In the genomic region with DNA sequence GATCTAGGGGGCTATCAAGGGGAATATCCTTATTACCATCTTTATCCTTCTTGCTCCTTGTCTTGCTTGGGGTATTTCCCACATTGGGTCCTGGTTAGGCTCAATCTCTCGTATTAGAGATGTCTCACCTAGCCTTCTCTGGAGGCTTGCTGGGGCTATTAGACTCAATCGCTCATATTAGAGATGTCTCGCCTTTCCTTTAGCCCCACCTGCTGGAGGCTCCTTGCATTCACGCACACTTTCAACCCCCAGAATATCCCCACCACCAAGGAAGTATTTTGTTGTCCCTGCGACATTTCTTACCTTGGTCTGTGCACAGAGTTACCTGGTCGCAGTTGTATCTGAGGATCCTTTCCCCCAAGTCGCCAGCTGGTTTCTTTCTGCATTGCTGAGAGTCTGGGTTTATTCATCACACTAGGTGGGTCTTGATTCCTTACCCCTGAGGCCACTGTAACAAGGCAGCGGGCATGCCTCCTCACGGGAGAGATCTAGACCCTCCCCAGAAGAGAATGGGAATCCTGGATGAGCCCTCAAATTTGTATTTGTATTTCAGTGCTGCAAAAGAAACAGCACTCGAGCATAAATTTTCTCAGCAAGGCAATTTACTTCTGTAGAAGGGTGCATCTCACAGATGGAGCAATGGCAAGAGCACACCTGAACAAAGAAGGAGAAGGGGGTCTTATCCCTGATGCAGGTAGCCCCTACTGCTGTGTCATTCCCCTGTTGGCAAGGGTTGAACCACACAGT, we compare ENCODE assay signal across 9 cellular contexts. TPM values are rescaled to one million over a fixed set of nuclear protein-coding genes. Genes with fewer than 3 reads are reported as not detected.
DNase-seq lines count a peak whose midpoint lies in the region; ATAC-seq and TF ChIP-seq lines count a peak whose summit lies in the region.
"Had no signal": no experiment of that assay in that cellular context is flagged by ENCODE, and none has a peak within 500 bp of the region (broad histone marks: within the 10 kb centered on the region; RNA-seq: fewer than 3 reads in every experiment).

No MANE protein-coding gene starts in this region.

- CTCF ChIA-PET in activated CD4-positive, alpha-beta T cell treated with anti-CD3 and anti-CD28 coated beads for 36 hours (lab: Charles Lee) = no interaction called here

- TF ChIP-seq CTCF in brain microvascular endothelial cell (IDR thresholded peaks at IDR 0.05; ENCODE audit: low read depth, low read length, missing control alignments) (peak; percentile 75), ovary (IDR thresholded peaks at IDR 0.05) (no peak)

- no peaks in the 10 kb centered on the region for H3K9me3 ChIP-seq in ovary

- in situ Hi-C loops in brain microvascular endothelial cell (cut with HindIII; ENCODE audit: low pct_ligation_motif_present, low sequenced_read_pairs) = no loop called here

- intact Hi-C loops in activated CD4-positive, alpha-beta T cell treated with anti-CD3 and anti-CD28 coated beads for 36 hours (cut with DNase I, micrococcal nuclease) = loop anchor here in 1 of 2 experiments (10.0 kb wide), 1 partner anchor 707 kb away; a partner anchor contains a TSS
- intact Hi-C loops in activated T-helper 2 cell treated with anti-CD3 and anti-CD28 coated beads, Interferon-gamma antibody, Interleukin-2, Interleukin-4, amounts not matched to agents 10 μg/mL and 5 μg/mL and 100 μg/mL, durations not matched to agents 14 hours and 24 hours and 36 hours (cut with micrococcal nuclease) = loop anchor here (5.0 to 10.0 kb wide), 2 partner anchors 244 to 447 kb away; a partner anchor contains a TSS
- intact Hi-C loops in ovary (cut with DNase I) = no loop called here

- H3K4me1 Mint-ChIP-seq in activated CD4-positive, alpha-beta T cell treated with anti-CD3 and anti-CD28 coated beads for 36 hours = no peaks in the 10 kb centered on the region
- no peaks in the 10 kb centered on the region for H3K4me1 Mint-ChIP-seq in activated T-helper 2 cell treated with anti-CD3 and anti-CD28 coated beads, Interferon-gamma antibody, Interleukin-2, Interleukin-4, amounts not matched to agents 10 μg/mL and 5 μg/mL and 100 μg/mL, durations not matched to agents 14 hours and 24 hours and 36 hours (ENCODE audit: low read depth)

- DNase-seq in activated CD4-positive, alpha-beta T cell treated with anti-CD3 and anti-CD28 coated beads for 36 hours = peak; percentile 53
- no peak for DNase-seq in activated CD4-positive, alpha-beta T cell treated with anti-CD3 and anti-CD28 coated beads, Interleukin-2, amount 50 U/mL, for 4 hours
- DNase-seq in NCI-H526 (lab: John Stamatoyannopoulos, UW) = peak; percentile 76 to 97
- peak; percentile 25 for DNase-seq in brain microvascular endothelial cell
- peak; percentile 28 for DNase-seq in myocyte (ENCODE audit: low read depth)
- DNase-seq in activated T-helper 2 cell treated with anti-CD3 and anti-CD28 coated beads, Interferon-gamma antibody, Interleukin-2, Interleukin-4, amounts not matched to agents 10 μg/mL and 5 μg/mL and 100 μg/mL, durations not matched to agents 14 hours and 24 hours and 36 hours (ENCODE audit: low spot score) = no peak
- DNase-seq in NCI-H774 (lab: John Stamatoyannopoulos, UW) = no peak
- DNase-seq in ovary = no peak

- no peak for TF ChIP-seq POLR2A in ovary (IDR thresholded peaks at IDR 0.05)

- peaks cover 2% of the 10 kb centered on the region for H3K27me3 Mint-ChIP-seq in activated CD4-positive, alpha-beta T cell treated with anti-CD3 and anti-CD28 coated beads for 36 hours
- peaks cover 3% of the 10 kb centered on the region for H3K27me3 Mint-ChIP-seq in activated T-helper 2 cell treated with anti-CD3 and anti-CD28 coated beads, Interferon-gamma antibody, Interleukin-2, Interleukin-4, amounts not matched to agents 10 μg/mL and 5 μg/mL and 100 μg/mL, durations not matched to agents 14 hours and 24 hours and 36 hours (ENCODE audit: low read depth)

- H3K4me1 ChIP-seq in ovary (ENCODE audit: insufficient read depth) = no peaks in the 10 kb centered on the region

- POLR2A ChIA-PET in activated CD4-positive, alpha-beta T cell treated with anti-CD3 and anti-CD28 coated beads for 36 hours (lab: Charles Lee) = no interaction called here

- peaks cover 5% of the 10 kb centered on the region for H3K9me3 Mint-ChIP-seq in activated CD4-positive, alpha-beta T cell treated with anti-CD3 and anti-CD28 coated beads for 36 hours (ENCODE audit: low read depth)
- H3K9me3 Mint-ChIP-seq in activated T-helper 2 cell treated with anti-CD3 and anti-CD28 coated beads, Interferon-gamma antibody, Interleukin-2, Interleukin-4, amounts not matched to agents 10 μg/mL and 5 μg/mL and 100 μg/mL, durations not matched to agents 14 hours and 24 hours and 36 hours = no peaks in the 10 kb centered on the region

- no peak overlapping the region for H3K27ac Mint-ChIP-seq in activated CD4-positive, alpha-beta T cell treated with anti-CD3 and anti-CD28 coated beads for 36 hours
- H3K27ac Mint-ChIP-seq in activated T-helper 2 cell treated with anti-CD3 and anti-CD28 coated beads, Interferon-gamma antibody, Interleukin-2, Interleukin-4, amounts not matched to agents 10 μg/mL and 5 μg/mL and 100 μg/mL, durations not matched to agents 14 hours and 24 hours and 36 hours = no peak overlapping the region

- H3K36me3 ChIP-seq in brain microvascular endothelial cell (replicated peaks) (no peaks in the 10 kb centered on the region), ovary (no peaks in the 10 kb centered on the region)

- H3K4me3 Mint-ChIP-seq in activated CD4-positive, alpha-beta T cell treated with anti-CD3 and anti-CD28 coated beads for 36 hours = no peak overlapping the region
- no peak overlapping the region for H3K4me3 Mint-ChIP-seq in activated T-helper 2 cell treated with anti-CD3 and anti-CD28 coated beads, Interferon-gamma antibody, Interleukin-2, Interleukin-4, amounts not matched to agents 10 μg/mL and 5 μg/mL and 100 μg/mL, durations not matched to agents 14 hours and 24 hours and 36 hours (ENCODE audit: low read depth)

- H3K27ac ChIP-seq in brain microvascular endothelial cell (no peak overlapping the region), ovary (no peak overlapping the region)

- no peak for ATAC-seq in activated CD4-positive, alpha-beta T cell treated with anti-CD3 and anti-CD28 coated beads for 36 hours

- 70 to 72% (median 70%) methylated on average over 10 of the region's 10 CpGs for WGBS in ovary, 3 donors

- TF ChIP-seq EP300 in ovary (IDR thresholded peaks at IDR 0.05) = no peak

- H3K4me3 ChIP-seq in brain microvascular endothelial cell (ENCODE audit: low read depth, low read length) = no peak overlapping the region
- H3K4me3 ChIP-seq in ovary = no peak overlapping the region

- no peaks in the 10 kb centered on the region for H3K36me3 Mint-ChIP-seq in activated CD4-positive, alpha-beta T cell treated with anti-CD3 and anti-CD28 coated beads for 36 hours (ENCODE audit: low read depth)
- no peaks in the 10 kb centered on the region for H3K36me3 Mint-ChIP-seq in activated T-helper 2 cell treated with anti-CD3 and anti-CD28 coated beads, Interferon-gamma antibody, Interleukin-2, Interleukin-4, amounts not matched to agents 10 μg/mL and 5 μg/mL and 100 μg/mL, durations not matched to agents 14 hours and 24 hours and 36 hours (ENCODE audit: low read depth)

- H3K27me3 ChIP-seq in brain microvascular endothelial cell (replicated peaks) = no peaks in the 10 kb centered on the region
- no peaks in the 10 kb centered on the region for H3K27me3 ChIP-seq in ovary

RNA-seq across cellular contexts. Expression of a gene that starts 15.9 kb away (rescaled TPM):
- total RNA-seq in activated CD4-positive, alpha-beta T cell treated with anti-CD3 and anti-CD28 coated beads for 36 hours = 1 to 10 TPM; 7.2 to 9.3 TPM
- total RNA-seq in myocyte (6.2 and 6.3 TPM in 2 replicates), ovary (1 to 10 TPM; 2.2 to 5.5 (median 4.5) TPM)
- polyA plus RNA-seq in myocyte (2012) = 1.8 TPM
- 12.0 and 12.5 TPM in 2 replicates for total RNA-seq in activated T-helper 2 cell treated with anti-CD3 and anti-CD28 coated beads, Interferon-gamma antibody, Interleukin-2, Interleukin-4, amounts not matched to agents 10 μg/mL and 5 μg/mL and 100 μg/mL, durations not matched to agents 14 hours and 24 hours and 36 hours
- 1 to 10 TPM; 3.0 to 8.8 TPM for polyA plus RNA-seq in ovary

RNA-seq across cellular contexts. Expression of a gene that starts 31.4 kb away (rescaled TPM):
- 10 to 100 TPM; 14.3 to 19.9 TPM for total RNA-seq in activated CD4-positive, alpha-beta T cell treated with anti-CD3 and anti-CD28 coated beads for 36 hours
- total RNA-seq in myocyte (13.0 and 20.8 TPM in 2 replicates), ovary (10 to 100 TPM in 2 of 7 donors, 1 to 10 TPM in 5; 3.8 to 13.1 (median 8.9) TPM)
- 10.0 TPM for polyA plus RNA-seq in myocyte (2012)
- total RNA-seq in activated T-helper 2 cell treated with anti-CD3 and anti-CD28 coated beads, Interferon-gamma antibody, Interleukin-2, Interleukin-4, amounts not matched to agents 10 μg/mL and 5 μg/mL and 100 μg/mL, durations not matched to agents 14 hours and 24 hours and 36 hours = 16.0 and 17.0 TPM in 2 replicates
- 10 to 100 TPM in 1 of 2 donors, 1 to 10 TPM in 1; 6.4 to 16.7 TPM for polyA plus RNA-seq in ovary

RNA-seq across cellular contexts. Expression of a gene that starts 32.7 kb away (rescaled TPM):
- total RNA-seq in activated CD4-positive, alpha-beta T cell treated with anti-CD3 and anti-CD28 coated beads for 36 hours = not detected
- total RNA-seq in myocyte = not detected in 2 replicates
- 0.14 TPM for polyA plus RNA-seq in myocyte (2012)
- not detected in 2 replicates for total RNA-seq in activated T-helper 2 cell treated with anti-CD3 and anti-CD28 coated beads, Interferon-gamma antibody, Interleukin-2, Interleukin-4, amounts not matched to agents 10 μg/mL and 5 μg/mL and 100 μg/mL, durations not matched to agents 14 hours and 24 hours and 36 hours
- total RNA-seq in ovary = under 1 TPM in 6 of 7 donors, not detected in 1; 0.23 to 0.92 (median 0.56) TPM
- polyA plus RNA-seq in ovary = under 1 TPM; 0.51 to 0.88 TPM

RNA-seq across cellular contexts. Expression of a gene that starts 38.4 kb away (rescaled TPM):
- not detected for total RNA-seq in activated CD4-positive, alpha-beta T cell treated with anti-CD3 and anti-CD28 coated beads for 36 hours
- total RNA-seq in myocyte (not detected in 2 replicates), ovary (not detected)
- polyA plus RNA-seq in myocyte (2012) = not detected
- total RNA-seq in activated T-helper 2 cell treated with anti-CD3 and anti-CD28 coated beads, Interferon-gamma antibody, Interleukin-2, Interleukin-4, amounts not matched to agents 10 μg/mL and 5 μg/mL and 100 μg/mL, durations not matched to agents 14 hours and 24 hours and 36 hours = not detected in 2 replicates
- polyA plus RNA-seq in ovary = not detected
- total RNA-seq: renal cortical epithelial cell had no signal

Comparison
In these comparisons a context has a peak if more than half of its experiments do, and no peak if none do; other contexts are left out.
1. DNase-seq: peak in activated CD4-positive, alpha-beta T cell treated with anti-CD3 and anti-CD28 coated beads for 36 hours (single experiment), NCI-H526 (2 of 2), brain microvascular endothelial cell (single experiment) and myocyte (single experiment); none in activated CD4-positive, alpha-beta T cell treated with anti-CD3 and anti-CD28 coated beads, Interleukin-2, amount 50 U/mL, for 4 hours (0 of 2), activated T-helper 2 cell treated with anti-CD3 and anti-CD28 coated beads, Interferon-gamma antibody, Interleukin-2, Interleukin-4, amounts not matched to agents 10 μg/mL and 5 μg/mL and 100 μg/mL, durations not matched to agents 14 hours and 24 hours and 36 hours (single experiment), NCI-H774 (single experiment) and ovary (0 of 5).